ENCODE assay signal across 9 cellular contexts in the genomic region with DNA sequence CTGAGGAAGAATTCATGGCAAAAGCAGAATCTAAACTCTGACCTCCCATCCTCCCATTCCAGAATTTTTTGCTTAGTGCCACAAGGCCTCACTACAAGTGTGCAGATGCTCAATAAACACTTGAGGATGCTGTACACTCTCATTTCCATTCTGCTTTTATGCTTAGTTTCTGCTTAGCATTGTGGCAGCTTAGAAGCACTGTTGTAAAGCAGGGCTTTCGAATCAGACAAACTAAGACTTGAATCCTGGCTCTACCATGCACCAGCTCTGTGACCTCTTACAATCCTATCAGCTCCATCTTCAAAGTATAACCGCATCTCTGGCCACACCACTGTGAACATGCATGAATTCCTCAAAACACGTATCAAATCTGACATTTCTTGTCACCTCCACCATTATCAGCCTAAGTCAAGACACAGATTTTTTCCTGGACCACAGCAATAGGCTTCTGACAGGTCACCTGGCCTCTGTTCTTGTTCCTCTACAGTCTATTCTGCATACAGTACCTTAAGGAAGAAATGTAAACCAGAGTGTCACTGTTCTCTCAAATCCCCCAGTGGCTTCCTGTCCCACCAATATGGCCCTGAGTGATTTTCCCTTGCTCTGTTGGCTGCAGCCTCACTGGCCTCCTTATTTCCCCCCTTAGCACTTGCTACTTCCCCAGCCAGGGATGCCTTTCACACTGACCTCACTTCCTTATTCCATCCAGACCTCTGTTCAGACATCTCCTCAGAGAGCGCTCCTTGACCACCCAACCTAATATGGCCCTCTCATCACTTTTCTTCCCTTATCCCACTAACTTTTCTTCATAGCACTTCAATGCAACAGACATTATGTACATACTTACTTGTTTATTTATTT. TPM values are rescaled to one million over a fixed set of nuclear protein-coding genes. Genes with fewer than 3 reads are reported as not detected.
DNase-seq lines count a peak whose midpoint lies in the region; ATAC-seq and TF ChIP-seq lines count a peak whose summit lies in the region.
"Had no signal": no experiment of that assay in that cellular context is flagged by ENCODE, and none has a peak within 500 bp of the region (broad histone marks: within the 10 kb centered on the region; RNA-seq: fewer than 3 reads in every experiment).

No MANE protein-coding gene starts in this region.

- CTCF ChIA-PET in naive thymus-derived CD4-positive, alpha-beta T cell (lab: Charles Lee), result interaction anchor here (1.0 to 2.2 kb wide), 4 partner anchors 10 to 622 kb away, joined by 3 to 5 read pairs (median 4); a partner anchor contains a TSS

- H3K36me3 ChIP-seq in naive thymus-derived CD4-positive, alpha-beta T cell (ENCODE audit: control insufficient read depth in 2 of 3, insufficient read depth in 3 of 3, low read length in 3 of 3), result no peaks in the 10 kb centered on the region

- H3K4me1 ChIP-seq in naive thymus-derived CD4-positive, alpha-beta T cell (ENCODE audit: control insufficient read depth in 2 of 2, insufficient read depth in 2 of 2, low read length in 2 of 2), result peaks cover 0 to 4% of the 10 kb centered on the region in 2 donors

- ATAC-seq in GM18868 (IDR thresholded peaks at IDR 0.05; ENCODE audit: unreplicated experiment), result peak; percentile 23
- ATAC-seq in HG02759 (IDR thresholded peaks at IDR 0.05; ENCODE audit: unreplicated experiment), result peak; percentile 23
- ATAC-seq in SK-N-SH treated with all-trans-retinoic acid at 6 μM for 48 hours, result peak; percentile 70
- peak; percentile 28 for ATAC-seq in naive thymus-derived CD4-positive, alpha-beta T cell
- no peak for ATAC-seq in HG03469 (IDR thresholded peaks at IDR 0.05; ENCODE audit: unreplicated experiment)

- H3K9me3 Mint-ChIP-seq in naive thymus-derived CD4-positive, alpha-beta T cell, result peaks cover 0 to 1% (median 0%) of the 10 kb centered on the region in 11 donors

- peaks cover 0 to 21% (median 4%) of the 10 kb centered on the region in 5 donors for H3K27me3 Mint-ChIP-seq in naive thymus-derived CD4-positive, alpha-beta T cell

- POLR2A ChIA-PET in naive thymus-derived CD4-positive, alpha-beta T cell (lab: Charles Lee), result interaction anchor here (0.5 to 1.1 kb wide), 2 partner anchors 11 to 117 kb away, joined by 3 to 4 read pairs; no protein-coding TSS in a partner anchor

- peak overlapping the region in 2 of 9 donors; percentile 14 to 51 for H3K27ac Mint-ChIP-seq in naive thymus-derived CD4-positive, alpha-beta T cell

- no peak for DNase-seq in naive thymus-derived CD4-positive, alpha-beta T cell
- DNase-seq in NCI-H526 treated with DMSO at 0.1 percent for 48 hours (lab: John Stamatoyannopoulos, UW), result no peak
- DNase-seq in NCI-H2171 treated with DMSO at 0.1 percent for 48 hours (lab: John Stamatoyannopoulos, UW), result no peak
- DNase-seq in activated CD4-positive, alpha-beta T cell treated with anti-CD3 and anti-CD28 coated beads for 4 hours, result no peak
- DNase-seq: stimulated activated CD8-positive, alpha-beta memory T cell treated with anti-CD3 and anti-CD28 coated beads, Interleukin-4, amount 100 ng/mL, for 48 hours had no signal

- no peaks in the 10 kb centered on the region for H3K36me3 Mint-ChIP-seq in naive thymus-derived CD4-positive, alpha-beta T cell

- H3K4me1 Mint-ChIP-seq in naive thymus-derived CD4-positive, alpha-beta T cell, result peaks cover 0 to 14% (median 12%) of the 10 kb centered on the region in 7 donors

- H3K9me3 ChIP-seq in naive thymus-derived CD4-positive, alpha-beta T cell (ENCODE audit: control insufficient read depth in 2 of 3, low read length in 3 of 3), result no peaks in the 10 kb centered on the region

- H3K27ac ChIP-seq in naive thymus-derived CD4-positive, alpha-beta T cell (ENCODE audit: low read depth, low read length), result no peak overlapping the region

- no peaks in the 10 kb centered on the region for H3K27me3 ChIP-seq in naive thymus-derived CD4-positive, alpha-beta T cell (ENCODE audit: control insufficient read depth in 2 of 2, insufficient read depth in 2 of 2, low read length in 2 of 2)

- intact Hi-C loops in naive thymus-derived CD4-positive, alpha-beta T cell (cut with micrococcal nuclease), result loop anchor here (1.0 to 10.0 kb wide), 13 partner anchors 9 to 1065 kb away; a partner anchor contains a TSS

- no peak overlapping the region for H3K4me3 ChIP-seq in naive thymus-derived CD4-positive, alpha-beta T cell (ENCODE audit: low read length)

- peak overlapping the region in 5 of 10 donors; percentile 10 to 37 (median 23) for H3K4me3 Mint-ChIP-seq in naive thymus-derived CD4-positive, alpha-beta T cell

TF ChIP-seq in SK-N-SH treated with all-trans-retinoic acid at 6 μM for 48 hours, 23 proteins besides CTCF, POLR2A, EP300 and RAD21 (continues in another document):
- TF ChIP-seq TCF4 (CRISPR knock-in tag; IDR thresholded peaks at IDR 0.05; ENCODE audit: borderline replicate concordance) (no peak), CSDC2 (CRISPR knock-in tag; IDR thresholded peaks at IDR 0.05) (no peak), RARB (CRISPR knock-in tag; IDR thresholded peaks at IDR 0.05) (no peak), TOX (CRISPR knock-in tag; IDR thresholded peaks at IDR 0.05; ENCODE audit: borderline replicate concordance) (no peak), ZFP3 (CRISPR knock-in tag; IDR thresholded peaks at IDR 0.05) (no peak), SNAI2 (CRISPR knock-in tag; IDR thresholded peaks at IDR 0.05) (no peak), ZNF8 (CRISPR knock-in tag; IDR thresholded peaks at IDR 0.05) (no peak), ISL1 (CRISPR knock-in tag; IDR thresholded peaks at IDR 0.05) (no peak), ZC3H10 (CRISPR knock-in tag; IDR thresholded peaks at IDR 0.05) (no peak)
- TF ChIP-seq, protein P1, sequence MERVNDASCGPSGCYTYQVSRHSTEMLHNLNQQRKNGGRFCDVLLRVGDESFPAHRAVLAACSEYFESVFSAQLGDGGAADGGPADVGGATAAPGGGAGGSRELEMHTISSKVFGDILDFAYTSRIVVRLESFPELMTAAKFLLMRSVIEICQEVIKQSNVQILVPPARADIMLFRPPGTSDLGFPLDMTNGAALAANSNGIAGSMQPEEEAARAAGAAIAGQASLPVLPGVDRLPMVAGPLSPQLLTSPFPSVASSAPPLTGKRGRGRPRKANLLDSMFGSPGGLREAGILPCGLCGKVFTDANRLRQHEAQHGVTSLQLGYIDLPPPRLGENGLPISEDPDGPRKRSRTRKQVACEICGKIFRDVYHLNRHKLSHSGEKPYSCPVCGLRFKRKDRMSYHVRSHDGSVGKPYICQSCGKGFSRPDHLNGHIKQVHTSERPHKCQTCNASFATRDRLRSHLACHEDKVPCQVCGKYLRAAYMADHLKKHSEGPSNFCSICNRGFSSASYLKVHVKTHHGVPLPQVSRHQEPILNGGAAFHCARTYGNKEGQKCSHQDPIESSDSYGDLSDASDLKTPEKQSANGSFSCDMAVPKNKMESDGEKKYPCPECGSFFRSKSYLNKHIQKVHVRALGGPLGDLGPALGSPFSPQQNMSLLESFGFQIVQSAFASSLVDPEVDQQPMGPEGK (CRISPR knock-in tag; IDR thresholded peaks at IDR 0.05; ENCODE audit: borderline replicate concordance), result no peak
- TF ChIP-seq, protein P2, sequence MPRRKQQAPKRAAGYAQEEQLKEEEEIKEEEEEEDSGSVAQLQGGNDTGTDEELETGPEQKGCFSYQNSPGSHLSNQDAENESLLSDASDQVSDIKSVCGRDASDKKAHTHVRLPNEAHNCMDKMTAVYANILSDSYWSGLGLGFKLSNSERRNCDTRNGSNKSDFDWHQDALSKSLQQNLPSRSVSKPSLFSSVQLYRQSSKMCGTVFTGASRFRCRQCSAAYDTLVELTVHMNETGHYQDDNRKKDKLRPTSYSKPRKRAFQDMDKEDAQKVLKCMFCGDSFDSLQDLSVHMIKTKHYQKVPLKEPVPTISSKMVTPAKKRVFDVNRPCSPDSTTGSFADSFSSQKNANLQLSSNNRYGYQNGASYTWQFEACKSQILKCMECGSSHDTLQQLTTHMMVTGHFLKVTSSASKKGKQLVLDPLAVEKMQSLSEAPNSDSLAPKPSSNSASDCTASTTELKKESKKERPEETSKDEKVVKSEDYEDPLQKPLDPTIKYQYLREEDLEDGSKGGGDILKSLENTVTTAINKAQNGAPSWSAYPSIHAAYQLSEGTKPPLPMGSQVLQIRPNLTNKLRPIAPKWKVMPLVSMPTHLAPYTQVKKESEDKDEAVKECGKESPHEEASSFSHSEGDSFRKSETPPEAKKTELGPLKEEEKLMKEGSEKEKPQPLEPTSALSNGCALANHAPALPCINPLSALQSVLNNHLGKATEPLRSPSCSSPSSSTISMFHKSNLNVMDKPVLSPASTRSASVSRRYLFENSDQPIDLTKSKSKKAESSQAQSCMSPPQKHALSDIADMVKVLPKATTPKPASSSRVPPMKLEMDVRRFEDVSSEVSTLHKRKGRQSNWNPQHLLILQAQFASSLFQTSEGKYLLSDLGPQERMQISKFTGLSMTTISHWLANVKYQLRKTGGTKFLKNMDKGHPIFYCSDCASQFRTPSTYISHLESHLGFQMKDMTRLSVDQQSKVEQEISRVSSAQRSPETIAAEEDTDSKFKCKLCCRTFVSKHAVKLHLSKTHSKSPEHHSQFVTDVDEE (CRISPR knock-in tag; IDR thresholded peaks at IDR 0.05), result no peak
- TF ChIP-seq, protein P3, sequence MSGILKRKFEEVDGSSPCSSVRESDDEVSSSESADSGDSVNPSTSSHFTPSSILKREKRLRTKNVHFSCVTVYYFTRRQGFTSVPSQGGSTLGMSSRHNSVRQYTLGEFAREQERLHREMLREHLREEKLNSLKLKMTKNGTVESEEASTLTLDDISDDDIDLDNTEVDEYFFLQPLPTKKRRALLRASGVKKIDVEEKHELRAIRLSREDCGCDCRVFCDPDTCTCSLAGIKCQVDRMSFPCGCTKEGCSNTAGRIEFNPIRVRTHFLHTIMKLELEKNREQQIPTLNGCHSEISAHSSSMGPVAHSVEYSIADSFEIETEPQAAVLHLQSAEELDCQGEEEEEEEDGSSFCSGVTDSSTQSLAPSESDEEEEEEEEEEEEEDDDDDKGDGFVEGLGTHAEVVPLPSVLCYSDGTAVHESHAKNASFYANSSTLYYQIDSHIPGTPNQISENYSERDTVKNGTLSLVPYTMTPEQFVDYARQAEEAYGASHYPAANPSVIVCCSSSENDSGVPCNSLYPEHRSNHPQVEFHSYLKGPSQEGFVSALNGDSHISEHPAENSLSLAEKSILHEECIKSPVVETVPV (CRISPR knock-in tag; IDR thresholded peaks at IDR 0.05), result no peak

RNA-seq across cellular contexts. Expression of a gene that starts 8.1 kb away (rescaled TPM):
- 100 to 1,000 TPM in 4 of 5 experiments, 10 to 100 TPM in 1; 78.9 to 215 (median 158) TPM for total RNA-seq in naive thymus-derived CD4-positive, alpha-beta T cell
- polyA plus RNA-seq in naive thymus-derived CD4-positive, alpha-beta T cell, result 10 to 100 TPM; 46.3 to 67.2 TPM

RNA-seq across cellular contexts. Expression of a gene that starts 32.6 kb away (rescaled TPM):
- 10 to 100 TPM; 14.7 to 26.2 (median 20.5) TPM for total RNA-seq in naive thymus-derived CD4-positive, alpha-beta T cell
- 10 to 100 TPM; 21.7 to 22.6 TPM for polyA plus RNA-seq in naive thymus-derived CD4-positive, alpha-beta T cell
